Comparison of ENCODE assay signal across 8 cellular contexts in the genomic region with DNA sequence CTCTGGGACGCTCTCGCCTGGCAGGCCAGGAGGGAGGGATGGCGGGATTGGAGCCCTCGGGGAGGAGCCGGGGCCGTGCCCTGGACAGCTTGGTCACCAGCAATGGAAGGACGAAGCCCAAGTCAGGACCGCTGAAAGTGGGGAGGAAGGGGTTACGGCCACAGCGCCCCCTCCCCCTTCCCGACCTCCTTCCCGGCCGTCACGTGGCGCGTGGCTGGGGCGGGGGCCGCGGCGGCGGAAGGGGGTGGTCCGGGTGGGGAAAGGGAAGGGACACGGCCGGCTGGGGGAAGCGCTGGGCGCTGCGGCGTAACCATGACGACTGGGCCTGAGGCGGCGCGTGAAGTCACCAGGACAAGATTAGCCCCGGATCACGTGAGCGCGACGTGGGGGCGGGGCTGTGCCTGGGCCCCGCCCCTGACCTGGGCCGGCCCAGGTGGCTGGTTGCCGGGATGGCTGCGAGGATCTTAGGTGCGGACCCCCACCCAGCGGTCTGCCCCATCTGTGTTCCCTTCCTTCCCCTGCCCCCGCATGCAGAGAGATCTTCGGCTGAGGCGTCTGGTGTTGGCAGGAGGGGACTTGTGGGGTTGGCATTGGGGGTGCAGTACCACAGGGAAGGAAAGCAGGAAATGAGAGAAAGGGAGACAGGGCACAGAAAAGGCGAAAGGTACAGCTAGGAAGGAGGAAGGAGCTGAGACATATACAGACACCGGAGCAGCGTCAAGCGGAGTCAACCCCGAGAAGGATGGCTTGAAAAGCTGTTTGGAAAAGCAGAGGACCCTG. TPM values are rescaled to one million over a fixed set of nuclear protein-coding genes. Genes with fewer than 3 reads are reported as not detected.
A peak's percentile ranks its signal among the peaks of the same experiment; 100 is the strongest.
DNase-seq lines count a peak whose midpoint lies in the region; ATAC-seq and TF ChIP-seq lines count a peak whose summit lies in the region.

No MANE protein-coding gene starts in this region.

- H3K27ac Mint-ChIP-seq in T-helper 17 cell, result peak overlapping the region; percentile 90

- H3K27me3 Mint-ChIP-seq in T-helper 17 cell, result no peaks in the 10 kb centered on the region

- peaks cover 32% of the 10 kb centered on the region for H3K4me1 Mint-ChIP-seq in T-helper 17 cell

- peaks cover 0 to under 1% of the 10 kb centered on the region in 2 donors for H3K36me3 ChIP-seq in psoas muscle (ENCODE audit: insufficient read depth in 1 of 2, low read depth in 1 of 2)

- DNase-seq in GM12864 (ENCODE audit: low read depth) (peak; percentile 53), NCI-H1436 treated with DMSO at 0.1 percent for 48 hours (lab: John Stamatoyannopoulos, UW) (peak; percentile 41), T-helper 17 cell (peak; percentile 76 to 82 (median 81)), amygdala (lab: John Stamatoyannopoulos, UW) (peak; percentile 44 to 97 (median 91)), left ventricle myocardium superior (peak; percentile 94), psoas muscle (peak; percentile 91 to 96), ureter (ENCODE audit: low spot score) (peak; percentile 95)

- ATAC-seq in HG02759 (IDR thresholded peaks at IDR 0.05; ENCODE audit: unreplicated experiment) (peak; percentile 93), T-helper 17 cell (peak; percentile 94), left ventricle myocardium superior (peak; percentile 95), psoas muscle (peak; percentile 94 to 96 (median 94))

- H3K9me3 ChIP-seq in T-helper 17 cell (ENCODE audit: control insufficient read depth, low read length, poor library complexity, severe bottlenecking), result no peaks in the 10 kb centered on the region
- H3K9me3 ChIP-seq in psoas muscle, result no peaks in the 10 kb centered on the region

- WGBS in psoas muscle, 3 donors, result 1 to 2% (median 2%) methylated on average over 42 to 52 of the region's 52 CpGs

- no peaks in the 10 kb centered on the region for H3K4me1 ChIP-seq in psoas muscle

- intact Hi-C loops in left ventricle myocardium superior (cut with micrococcal nuclease), result no loop called here
- intact Hi-C loops in psoas muscle (cut with DNase I), result loop anchor here in 1 of 2 donors (5.0 kb wide), 1 partner anchor 36 kb away; no protein-coding TSS in a partner anchor

- H3K27me3 ChIP-seq in psoas muscle (ENCODE audit: insufficient read depth in 3 of 3, low read length in 2 of 3), result no peaks in the 10 kb centered on the region

- H3K4me3 Mint-ChIP-seq in T-helper 17 cell, result peak overlapping the region; percentile 94

- peak overlapping the region; percentile 48 for H3K27ac ChIP-seq in psoas muscle

- TF ChIP-seq CTCF in GM12864 (IDR thresholded peaks at IDR 0.05; ENCODE audit: low read depth, low read length, missing control alignments) (no peak), psoas muscle (IDR thresholded peaks at IDR 0.05) (no peak)

- H3K4me3 ChIP-seq in GM12864 (ENCODE audit: low read depth, low read length) (peak overlapping the region; percentile 61), psoas muscle (peak overlapping the region; percentile 70)

- H3K36me3 Mint-ChIP-seq in T-helper 17 cell (ENCODE audit: low read depth), result peaks cover 2% of the 10 kb centered on the region

RNA-seq across cellular contexts. Expression of gene MAP3K12, which starts 6.2 kb away (rescaled TPM):
- 10 to 100 TPM; 25.5 to 28.6 TPM for total RNA-seq in T-helper 17 cell
- 4.2 TPM for total RNA-seq in left ventricle myocardium superior
- total RNA-seq in psoas muscle, result 1 to 10 TPM; 1.9 to 2.9 (median 2.3) TPM
- polyA plus RNA-seq in psoas muscle, result 1 to 10 TPM; 2.3 to 3.1 (median 3.0) TPM
- total RNA-seq in ureter, result 19.9 TPM

RNA-seq across cellular contexts. Expression of gene TARBP2, which starts 8.1 kb away (rescaled TPM):
- 10 to 100 TPM; 28.4 to 29.3 TPM for total RNA-seq in T-helper 17 cell
- total RNA-seq in left ventricle myocardium superior, result 10.1 TPM
- total RNA-seq in psoas muscle, result 10 to 100 TPM in 2 of 4 donors, 1 to 10 TPM in 2; 7.6 to 10.8 (median 10.4) TPM
- polyA plus RNA-seq in psoas muscle, result 10 to 100 TPM; 10.2 to 23.3 (median 21.2) TPM
- total RNA-seq in ureter, result 38.3 TPM

RNA-seq across cellular contexts. Expression of gene NPFF, which starts 14.3 kb away (rescaled TPM):
- total RNA-seq in T-helper 17 cell, result not detected
- total RNA-seq in left ventricle myocardium superior, result not detected
- not detected for total RNA-seq in psoas muscle
- not detected for polyA plus RNA-seq in psoas muscle
- total RNA-seq in ureter, result not detected

RNA-seq across cellular contexts. Expression of gene PCBP2, which starts 41.1 kb away (rescaled TPM):
- 1,000 to 10,000 TPM; 1,028 to 1,089 TPM for total RNA-seq in T-helper 17 cell
- total RNA-seq in left ventricle myocardium superior, result 557 TPM
- total RNA-seq in psoas muscle, result 100 to 1,000 TPM; 354 to 507 (median 439) TPM
- 100 to 1,000 TPM; 254 to 469 (median 365) TPM for polyA plus RNA-seq in psoas muscle
- 675 TPM for total RNA-seq in ureter

RNA-seq across cellular contexts. Expression of gene PRR13, which starts 51.5 kb away (rescaled TPM):
- 100 to 1,000 TPM; 168 to 188 TPM for total RNA-seq in T-helper 17 cell
- total RNA-seq in left ventricle myocardium superior, result 56.1 TPM
- total RNA-seq in psoas muscle, result 10 to 100 TPM; 45.2 to 85.0 (median 62.6) TPM
- 100 to 1,000 TPM in 1 of 3 donors, 10 to 100 TPM in 2; 65.6 to 136 (median 82.0) TPM for polyA plus RNA-seq in psoas muscle
- total RNA-seq in ureter, result 210 TPM

Comparison
In these comparisons a context has a peak if more than half of its experiments do, and no peak if none do; other contexts are left out.
1. Peak in every context shown above with its lines: DNase-seq, ATAC-seq, H3K4me3 ChIP-seq and H3K27ac ChIP-seq.
2. DNase-seq: peak in every context shown above with its lines; median percentile 95 in ureter; 94 in left ventricle myocardium superior; 94 in psoas muscle; 91 in amygdala; 81 in T-helper 17 cell; 53 in GM12864; 41 in NCI-H1436 treated with DMSO at 0.1 percent for 48 hours.